ENCODE assay signal across 19 cellular contexts in the genomic region with DNA sequence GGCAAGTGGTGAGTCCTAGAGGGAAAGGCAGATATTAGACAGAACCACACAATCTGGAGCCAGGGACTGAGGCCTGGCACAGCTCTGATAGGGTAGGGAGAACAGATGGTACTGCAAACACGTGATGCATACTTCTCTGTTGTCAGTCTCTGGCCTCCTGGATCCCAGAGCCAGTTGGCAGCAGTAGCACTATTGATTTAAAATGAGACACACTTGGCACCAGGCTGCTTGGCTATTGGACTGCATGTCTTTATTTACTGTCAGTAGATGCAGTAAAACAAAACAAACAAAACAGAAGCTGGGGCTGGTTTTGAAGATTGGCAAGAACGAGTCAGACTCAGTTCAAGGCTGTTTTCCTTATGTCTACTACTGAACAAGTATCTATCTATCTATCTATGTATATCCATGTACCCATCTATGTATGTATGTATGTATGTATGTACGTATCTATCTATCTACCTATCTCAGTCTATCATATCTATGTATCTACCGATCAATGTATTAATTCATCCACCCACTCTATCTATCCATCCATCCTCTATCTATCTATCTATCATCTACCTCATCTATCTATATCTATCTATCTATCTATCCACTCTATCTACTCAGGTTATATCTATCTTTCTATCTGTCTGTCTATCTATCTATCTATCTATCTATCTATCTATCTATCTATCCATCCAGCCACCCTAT.
A peak's percentile ranks its signal among the peaks of the same experiment; 100 is the strongest.
DNase-seq lines count a peak whose midpoint lies in the region; ATAC-seq and TF ChIP-seq lines count a peak whose summit lies in the region.
"Had no signal": no experiment of that assay in that cellular context is flagged by ENCODE, and none has a peak within 500 bp of the region (broad histone marks: within the 10 kb centered on the region; RNA-seq: fewer than 3 reads in every experiment).

No MANE protein-coding gene starts in this region.

- DNase-seq in NCI-H82 (lab: John Stamatoyannopoulos, UW), result peak; percentile 20
- no peak for DNase-seq in NCI-H82 treated with DMSO at 0.1 percent for 48 hours (lab: John Stamatoyannopoulos, UW; ENCODE audit: unreplicated experiment)
- DNase-seq in NCI-H69 (lab: John Stamatoyannopoulos, UW), result peak; percentile 66
- DNase-seq in inferior parietal cortex (ENCODE audit: extremely low spot score), result peak; percentile 62
- peak in 33 of 49 donors; percentile 3 to 82 (median 26) for DNase-seq in substantia nigra (lab: John Stamatoyannopoulos, UW)
- DNase-seq in GM10266 (ENCODE audit: extremely low spot score), result no peak
- DNase-seq in effector CD4-positive, alpha-beta T cell, result no peak
- DNase-seq: activated CD4-positive, alpha-beta T cell treated with anti-CD3 and anti-CD28 coated beads, Interleukin-2, amount 50 U/mL, for 4 hours; activated naive CD4-positive, alpha-beta T cell treated with Interleukin-2 at 50 U/mL for 16 hours; activated T-cell treated with anti-CD3 and anti-CD28 coated beads for 4 hours; DND-41; H7; KG1; kidney; stimulated activated naive CD4-positive, alpha-beta T cell treated with Interleukin-2 at 50 U/mL for 16 hours; T-helper 1 cell had no signal

- H3K27ac ChIP-seq in substantia nigra (ENCODE audit: low read depth, low read length, poor library complexity, severe bottlenecking), result no peak overlapping the region
- H3K27ac ChIP-seq: ascending aorta; BLaER1 treated with 17β-estradiol and CSF1 and Interleukin-3, amounts not matched to agents 10 nM and 100 nM had no signal

- ATAC-seq in HG03565 (IDR thresholded peaks at IDR 0.05; ENCODE audit: unreplicated experiment), result no peak

- no peak for TF ChIP-seq CTCF in GM10266 (IDR thresholded peaks at IDR 0.05; ENCODE audit: control insufficient read depth, insufficient read depth, low read depth, missing control alignments)

Comparison
In these comparisons a context has a peak if more than half of its experiments do, and no peak if none do; other contexts are left out.
1. DNase-seq: peak in NCI-H82 (single experiment), NCI-H69 (single experiment), inferior parietal cortex (single experiment) and substantia nigra (33 of 49); none in NCI-H82 treated with DMSO at 0.1 percent for 48 hours (single experiment), GM10266 (single experiment) and effector CD4-positive, alpha-beta T cell (single experiment).